In the genomic region with DNA sequence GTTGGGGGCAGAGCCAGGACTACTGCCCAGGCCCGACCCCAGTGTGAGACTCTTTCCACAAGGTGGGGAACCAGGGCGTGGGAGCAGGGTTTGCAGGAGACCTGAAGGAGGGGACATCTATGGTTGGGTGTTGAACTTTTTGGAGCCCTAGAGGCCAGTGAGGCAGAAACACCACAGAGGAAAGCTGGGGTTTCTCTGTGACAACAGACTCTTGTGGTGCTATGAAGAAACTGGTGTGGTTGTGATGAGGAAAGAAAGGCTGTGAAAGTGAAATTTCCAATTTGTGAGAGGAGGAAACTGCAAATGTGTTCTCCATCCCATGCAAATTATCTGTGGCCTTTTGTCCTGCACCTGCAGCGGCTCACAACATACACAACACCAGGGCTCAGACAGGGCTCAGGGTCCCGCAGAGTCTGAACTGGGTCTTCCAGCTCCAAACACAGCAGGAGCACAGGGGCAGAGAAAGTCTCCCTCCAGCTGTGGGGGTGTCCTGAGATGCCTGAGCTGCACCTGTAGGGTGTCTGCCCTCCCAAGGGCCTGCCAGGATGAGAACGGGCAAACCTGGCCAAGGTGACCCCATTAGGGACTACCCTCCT, we compare ENCODE assay signal across 1 cellular context.
TF ChIP-seq lines count a peak whose summit lies in the region.

No MANE protein-coding gene starts in this region.

TF ChIP-seq in HCT116, 20 proteins besides CTCF, POLR2A, EP300 and RAD21 (continued from another document):
- TF ChIP-seq, protein P1, sequence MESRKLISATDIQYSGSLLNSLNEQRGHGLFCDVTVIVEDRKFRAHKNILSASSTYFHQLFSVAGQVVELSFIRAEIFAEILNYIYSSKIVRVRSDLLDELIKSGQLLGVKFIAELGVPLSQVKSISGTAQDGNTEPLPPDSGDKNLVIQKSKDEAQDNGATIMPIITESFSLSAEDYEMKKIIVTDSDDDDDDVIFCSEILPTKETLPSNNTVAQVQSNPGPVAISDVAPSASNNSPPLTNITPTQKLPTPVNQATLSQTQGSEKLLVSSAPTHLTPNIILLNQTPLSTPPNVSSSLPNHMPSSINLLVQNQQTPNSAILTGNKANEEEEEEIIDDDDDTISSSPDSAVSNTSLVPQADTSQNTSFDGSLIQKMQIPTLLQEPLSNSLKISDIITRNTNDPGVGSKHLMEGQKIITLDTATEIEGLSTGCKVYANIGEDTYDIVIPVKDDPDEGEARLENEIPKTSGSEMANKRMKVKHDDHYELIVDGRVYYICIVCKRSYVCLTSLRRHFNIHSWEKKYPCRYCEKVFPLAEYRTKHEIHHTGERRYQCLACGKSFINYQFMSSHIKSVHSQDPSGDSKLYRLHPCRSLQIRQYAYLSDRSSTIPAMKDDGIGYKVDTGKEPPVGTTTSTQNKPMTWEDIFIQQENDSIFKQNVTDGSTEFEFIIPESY (IDR thresholded peaks at IDR 0.05; ENCODE audit: extremely low read depth, insufficient replicate concordance, low read length) = no peak
- TF ChIP-seq, protein P2, sequence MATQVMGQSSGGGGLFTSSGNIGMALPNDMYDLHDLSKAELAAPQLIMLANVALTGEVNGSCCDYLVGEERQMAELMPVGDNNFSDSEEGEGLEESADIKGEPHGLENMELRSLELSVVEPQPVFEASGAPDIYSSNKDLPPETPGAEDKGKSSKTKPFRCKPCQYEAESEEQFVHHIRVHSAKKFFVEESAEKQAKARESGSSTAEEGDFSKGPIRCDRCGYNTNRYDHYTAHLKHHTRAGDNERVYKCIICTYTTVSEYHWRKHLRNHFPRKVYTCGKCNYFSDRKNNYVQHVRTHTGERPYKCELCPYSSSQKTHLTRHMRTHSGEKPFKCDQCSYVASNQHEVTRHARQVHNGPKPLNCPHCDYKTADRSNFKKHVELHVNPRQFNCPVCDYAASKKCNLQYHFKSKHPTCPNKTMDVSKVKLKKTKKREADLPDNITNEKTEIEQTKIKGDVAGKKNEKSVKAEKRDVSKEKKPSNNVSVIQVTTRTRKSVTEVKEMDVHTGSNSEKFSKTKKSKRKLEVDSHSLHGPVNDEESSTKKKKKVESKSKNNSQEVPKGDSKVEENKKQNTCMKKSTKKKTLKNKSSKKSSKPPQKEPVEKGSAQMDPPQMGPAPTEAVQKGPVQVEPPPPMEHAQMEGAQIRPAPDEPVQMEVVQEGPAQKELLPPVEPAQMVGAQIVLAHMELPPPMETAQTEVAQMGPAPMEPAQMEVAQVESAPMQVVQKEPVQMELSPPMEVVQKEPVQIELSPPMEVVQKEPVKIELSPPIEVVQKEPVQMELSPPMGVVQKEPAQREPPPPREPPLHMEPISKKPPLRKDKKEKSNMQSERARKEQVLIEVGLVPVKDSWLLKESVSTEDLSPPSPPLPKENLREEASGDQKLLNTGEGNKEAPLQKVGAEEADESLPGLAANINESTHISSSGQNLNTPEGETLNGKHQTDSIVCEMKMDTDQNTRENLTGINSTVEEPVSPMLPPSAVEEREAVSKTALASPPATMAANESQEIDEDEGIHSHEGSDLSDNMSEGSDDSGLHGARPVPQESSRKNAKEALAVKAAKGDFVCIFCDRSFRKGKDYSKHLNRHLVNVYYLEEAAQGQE (IDR thresholded peaks at IDR 0.05; ENCODE audit: low read depth) = no peak
- TF ChIP-seq EZH2 (IDR thresholded peaks at IDR 0.05) (no peak), CBX3 (IDR thresholded peaks at IDR 0.05; ENCODE audit: low read depth) (no peak), SIN3A (IDR thresholded peaks at IDR 0.05; ENCODE audit: low read depth) (no peak), SP1 (IDR thresholded peaks at IDR 0.05; ENCODE audit: low read depth) (no peak), EGR1 (IDR thresholded peaks at IDR 0.05; ENCODE audit: low read depth) (no peak), SRF (IDR thresholded peaks at IDR 0.05; ENCODE audit: low read depth) (no peak)
